In genomic region chr19:18522124-18522861, GRCh38 we compare ENCODE assay signal across 8 cellular contexts. TPM values are rescaled to one million over a fixed set of nuclear protein-coding genes. Genes with fewer than 3 reads are reported as not detected.
DNase-seq lines count a peak whose midpoint lies in the region; ATAC-seq, FAIRE-seq and TF ChIP-seq lines count a peak whose summit lies in the region.

No MANE protein-coding gene starts in this region.

- peak; percentile 99 for FAIRE-seq in kidney (lab: Jason Lieb, UNC)

- intact Hi-C loops in kidney (cut with DNase I): no loop called here

- H3K27ac Mint-ChIP-seq in chondrocyte (ENCODE audit: unreplicated experiment): peak overlapping the region; percentile 93

- DNase-seq in AG20443 (ENCODE audit: low spot score) (peak; percentile 98), NCI-H446 treated with DMSO at 0.1 percent for 48 hours (lab: John Stamatoyannopoulos, UW) (peak; percentile 100), chondrocyte (ENCODE audit: low spot score) (peak; percentile 100), kidney (peak; percentile 100)
- DNase-seq in activated CD4-positive, CD25-positive, alpha-beta regulatory T cell treated with anti-CD3 and anti-CD28 coated beads, Interleukin-2, amount 50 U/mL, for 72 hours: peak; percentile 100
- peak; percentile 100 for DNase-seq in stimulated activated CD4-positive, alpha-beta T cell treated with anti-CD3 and anti-CD28 coated beads, Interleukin-15, amount 100 ng/mL, for 24 hours

- H3K36me3 Mint-ChIP-seq in chondrocyte (ENCODE audit: low read depth): no peaks in the 10 kb centered on the region

- peak overlapping the region in 1 of 2 donors; percentile 83 for H3K4me3 ChIP-seq in kidney (ENCODE audit: low read length in 2 of 2)

- peaks cover 11 to 19% of the 10 kb centered on the region in 2 donors for H3K4me1 ChIP-seq in kidney (ENCODE audit: control insufficient read depth in 1 of 2, insufficient read depth in 1 of 2, low read depth in 1 of 2, low read length in 2 of 2)

- H3K4me1 Mint-ChIP-seq in chondrocyte (ENCODE audit: low read depth): peaks cover 16% of the 10 kb centered on the region

- peak overlapping the region; percentile 89 for H3K4me3 Mint-ChIP-seq in chondrocyte (ENCODE audit: unreplicated experiment)

- H3K9me3 Mint-ChIP-seq in chondrocyte (ENCODE audit: low read depth): no peaks in the 10 kb centered on the region

- no peaks in the 10 kb centered on the region for H3K27me3 Mint-ChIP-seq in chondrocyte (ENCODE audit: low read depth)

- TF ChIP-seq POLR2A in GM19099 (IDR thresholded peaks at IDR 0.05; ENCODE audit: extremely low read depth, insufficient read length, low read depth): peak; percentile 79

- H3K9me3 ChIP-seq in kidney (ENCODE audit: control insufficient read depth in 1 of 2, low read length in 2 of 2): no peaks in the 10 kb centered on the region

- H3K36me3 ChIP-seq in kidney (ENCODE audit: control insufficient read depth in 1 of 2, insufficient read depth in 2 of 2, low read length in 2 of 2): no peaks in the 10 kb centered on the region

- no peak overlapping the region for H3K9ac ChIP-seq in kidney (ENCODE audit: low read length in 2 of 2)

- H3K27ac ChIP-seq in kidney (ENCODE audit: low read depth in 2 of 2, low read length in 2 of 2): peak overlapping the region; percentile 95 to 99

- no peak for TF ChIP-seq CTCF in chondrocyte (IDR thresholded peaks at IDR 0.05)
- TF ChIP-seq CTCF in kidney (IDR thresholded peaks at IDR 0.05; ENCODE audit: borderline replicate concordance, extremely low read depth, insufficient read depth): peak; percentile 14

- ATAC-seq in HG03378 (IDR thresholded peaks at IDR 0.05; ENCODE audit: unreplicated experiment): peak; percentile 87

RNA-seq across cellular contexts. Expression of gene ELL, which starts 0.4 kb away (rescaled TPM):
- total RNA-seq in chondrocyte (12.4 to 14.0 TPM (median 13.0 TPM) in 3 replicates), kidney (25.2 TPM)
- 5.7 TPM for polyA plus RNA-seq in kidney (ENCODE audit: insufficient read depth, low read depth, low replicate concordance)

RNA-seq across cellular contexts. Expression of gene FKBP8, which starts 21.1 kb away (rescaled TPM):
- total RNA-seq in chondrocyte (168 to 192 TPM (median 190 TPM) in 3 replicates), kidney (207 TPM)
- 314 TPM for polyA plus RNA-seq in kidney (ENCODE audit: insufficient read depth, low read depth, low replicate concordance)

RNA-seq across cellular contexts. Expression of gene KXD1, which starts 35.4 kb away (rescaled TPM):
- total RNA-seq in chondrocyte (63.4 to 69.8 TPM (median 65.4 TPM) in 3 replicates), kidney (69.9 TPM)
- polyA plus RNA-seq in kidney (ENCODE audit: insufficient read depth, low read depth, low replicate concordance): 56.3 TPM

RNA-seq across cellular contexts. Expression of gene UBA52, which starts 49.4 kb away (rescaled TPM):
- total RNA-seq in chondrocyte: 712 to 830 TPM (median 749 TPM) in 3 replicates
- total RNA-seq in kidney: 828 TPM
- 1,481 TPM for polyA plus RNA-seq in kidney (ENCODE audit: insufficient read depth, low read depth, low replicate concordance)
